In genomic region chr20:49320460-49320859, GRCh38 we compare ENCODE assay signal across 9 cellular contexts. TPM values are rescaled to one million over a fixed set of nuclear protein-coding genes. Genes with fewer than 3 reads are reported as not detected.
A peak's percentile ranks its signal among the peaks of the same experiment; 100 is the strongest.
DNase-seq lines count a peak whose midpoint lies in the region; ATAC-seq, FAIRE-seq and TF ChIP-seq lines count a peak whose summit lies in the region.
"Had no signal": no experiment of that assay in that cellular context is flagged by ENCODE, and none has a peak within 500 bp of the region (broad histone marks: within the 10 kb centered on the region; RNA-seq: fewer than 3 reads in every experiment).

No MANE protein-coding gene starts in this region.

- H2AFZ ChIP-seq in keratinocyte (ENCODE audit: control insufficient read depth, low read length), result no peak overlapping the region

- H3K4me1 ChIP-seq in keratinocyte (ENCODE audit: control insufficient read depth, extremely low read depth, insufficient read depth, low read length), result peaks cover 4% of the 10 kb centered on the region

- H3K9ac ChIP-seq in keratinocyte (ENCODE audit: control insufficient read depth, extremely low read depth, insufficient read depth, low read length), result no peak overlapping the region

- no peaks in the 10 kb centered on the region for H3K79me2 ChIP-seq in keratinocyte (ENCODE audit: control insufficient read depth, insufficient read depth, low read length)

- H3K27me3 ChIP-seq in WERI-Rb-1 (ENCODE audit: insufficient read depth, low read depth, severe bottlenecking), result peaks cover 19% of the 10 kb centered on the region
- H3K27me3 ChIP-seq in keratinocyte (ENCODE audit: control insufficient read depth, extremely low read depth, insufficient read depth, low read length), result peaks cover 56% of the 10 kb centered on the region

- H3K9me3 ChIP-seq in WERI-Rb-1 (ENCODE audit: severe bottlenecking), result peaks cover 2% of the 10 kb centered on the region
- no peaks in the 10 kb centered on the region for H3K9me3 ChIP-seq in keratinocyte (ENCODE audit: control insufficient read depth, low read depth, low read length)

- no peaks in the 10 kb centered on the region for H3K9me1 ChIP-seq in keratinocyte (ENCODE audit: control insufficient read depth, extremely low read depth, insufficient read depth, low read length)

- H3K27ac ChIP-seq in WERI-Rb-1 (no peak overlapping the region), keratinocyte (ENCODE audit: control insufficient read depth, insufficient read depth, low read length) (no peak overlapping the region)

- H4K20me1 ChIP-seq in keratinocyte (ENCODE audit: control insufficient read depth, extremely low read depth, insufficient read depth, low read length), result no peaks in the 10 kb centered on the region

- no peak overlapping the region for H3K4me3 ChIP-seq in WERI-Rb-1 (ENCODE audit: low read depth, low read length)
- H3K4me3 ChIP-seq in keratinocyte (ENCODE audit: control insufficient read depth in 2 of 3, extremely low read depth in 1 of 3, insufficient read depth in 2 of 3, low read depth in 1 of 3, low read length in 3 of 3), result no peak overlapping the region

- ATAC-seq in GM18858 (IDR thresholded peaks at IDR 0.05; ENCODE audit: unreplicated experiment), result no peak
- ATAC-seq in GM19395 (IDR thresholded peaks at IDR 0.05; ENCODE audit: unreplicated experiment), result no peak

- H3K36me3 ChIP-seq in WERI-Rb-1 (no peaks in the 10 kb centered on the region), keratinocyte (ENCODE audit: control insufficient read depth in 2 of 2, extremely low read depth in 1 of 2, insufficient read depth in 2 of 2, low read length in 2 of 2) (no peaks in the 10 kb centered on the region)

- no peak overlapping the region for H3K4me2 ChIP-seq in keratinocyte (ENCODE audit: control insufficient read depth, extremely low read depth, insufficient read depth, low read depth, low read length)

- DNase-seq in COLO668 (lab: John Stamatoyannopoulos, UW; ENCODE audit: unreplicated experiment) (peak; percentile 15), HT1080 (ENCODE audit: low read depth) (peak; percentile 44), WERI-Rb-1 (peak; percentile 55), keratinocyte (ENCODE audit: low read depth, low spot score) (no peak), GM12891 (ENCODE audit: insufficient read length, low spot score) (no peak), germinal center (ENCODE audit: low spot score) (no peak)
- DNase-seq: activated CD4-positive, alpha-beta T cell treated with anti-CD3 and anti-CD28 coated beads for 4 hours had no signal

- TF ChIP-seq CTCF in WERI-Rb-1 (IDR thresholded peaks at IDR 0.05; ENCODE audit: low read depth, low read length), result peak; percentile 47
- TF ChIP-seq CTCF in keratinocyte (optimal IDR thresholded peaks at IDR 0.05 in 1 of 3, IDR thresholded peaks at IDR 0.05 in 1 of 3, conservative IDR thresholded peaks at IDR 0.05 in 1 of 3; ENCODE audit: extremely low read depth in 1 of 3, insufficient read depth in 2 of 3, low read length in 3 of 3), result peak; percentile 19 to 53 (median 43)

- dilution Hi-C loops in keratinocyte (cut with MboI; ENCODE audit: extremely low pct_ligation_motif_present, low sequenced_read_pairs), result loop anchor here (10.0 kb wide), 1 partner anchor 174 kb away; no protein-coding TSS in a partner anchor

- no peak for TF ChIP-seq POLR2A in GM12891 (IDR thresholded peaks at IDR 0.05; ENCODE audit: low read depth, low read length)

- no peak for FAIRE-seq in keratinocyte (lab: Jason Lieb, UNC)
- FAIRE-seq in GM12891 (lab: Jason Lieb, UNC), result no peak

TF ChIP-seq in GM12891, 5 proteins besides CTCF, POLR2A, EP300 and RAD21:
- no peak for TF ChIP-seq SPI1 (IDR thresholded peaks at IDR 0.05; ENCODE audit: low read depth, low read length)
- TF ChIP-seq TAF1 (IDR thresholded peaks at IDR 0.05; ENCODE audit: low read depth, low read length), result no peak
- no peak for TF ChIP-seq POU2F2 (IDR thresholded peaks at IDR 0.05; ENCODE audit: low read depth, low read length)

RNA-seq across cellular contexts. Expression of gene ZNFX1, which starts 42.6 kb away (rescaled TPM):
- total RNA-seq in HT1080 (2014; rRNA removed; shearing (Covaris generic)), result 34.1 and 37.4 TPM in 2 replicates
- 15.3 and 18.9 TPM in 2 replicates for polyA plus RNA-seq in HT1080 (2015; cell fraction: cytosol; rRNA removed)
- 41.7 and 42.2 TPM in 2 replicates for polyA plus RNA-seq in HT1080 (2015; cell fraction: nucleus; rRNA removed)
- polyA plus RNA-seq in keratinocyte, result 14.2 to 19.6 TPM (median 16.4 TPM) in 3 replicates
- polyA plus RNA-seq in keratinocyte (2011; ENCODE audit: low read depth), result 6.8 TPM
- polyA plus RNA-seq in keratinocyte (2011; cell fraction: cytosol; rRNA removed), result 17.3 and 19.8 TPM in 2 replicates
- 45.7 and 49.0 TPM in 2 replicates for polyA plus RNA-seq in keratinocyte (2011; cell fraction: nucleus; rRNA removed)
- 12.5 and 34.7 TPM in 2 replicates for polyA plus RNA-seq in keratinocyte (2012; ENCODE audit: low replicate concordance)
- polyA minus RNA-seq in keratinocyte, result 44.9 to 78.9 TPM (median 58.3 TPM) in 3 replicates
- polyA minus RNA-seq in keratinocyte (2011; cell fraction: cytosol; rRNA and poly(A)+ RNA removed), result 27.0 TPM
- polyA minus RNA-seq in keratinocyte (2011; cell fraction: nucleus; rRNA and poly(A)+ RNA removed), result 41.0 and 75.3 TPM in 2 replicates
- polyA plus RNA-seq in GM12891 (2012; ENCODE audit: low read depth, missing spikeins), result 11.0 TPM

Comparison
In these comparisons a context has a peak if more than half of its experiments do, and no peak if none do; other contexts are left out.
1. DNase-seq: peak in COLO668 (single experiment), HT1080 (single experiment) and WERI-Rb-1 (single experiment); none in keratinocyte (single experiment), GM12891 (single experiment) and germinal center (single experiment).